Comparison of ENCODE assay signal across 9 cellular contexts in the genomic region with DNA sequence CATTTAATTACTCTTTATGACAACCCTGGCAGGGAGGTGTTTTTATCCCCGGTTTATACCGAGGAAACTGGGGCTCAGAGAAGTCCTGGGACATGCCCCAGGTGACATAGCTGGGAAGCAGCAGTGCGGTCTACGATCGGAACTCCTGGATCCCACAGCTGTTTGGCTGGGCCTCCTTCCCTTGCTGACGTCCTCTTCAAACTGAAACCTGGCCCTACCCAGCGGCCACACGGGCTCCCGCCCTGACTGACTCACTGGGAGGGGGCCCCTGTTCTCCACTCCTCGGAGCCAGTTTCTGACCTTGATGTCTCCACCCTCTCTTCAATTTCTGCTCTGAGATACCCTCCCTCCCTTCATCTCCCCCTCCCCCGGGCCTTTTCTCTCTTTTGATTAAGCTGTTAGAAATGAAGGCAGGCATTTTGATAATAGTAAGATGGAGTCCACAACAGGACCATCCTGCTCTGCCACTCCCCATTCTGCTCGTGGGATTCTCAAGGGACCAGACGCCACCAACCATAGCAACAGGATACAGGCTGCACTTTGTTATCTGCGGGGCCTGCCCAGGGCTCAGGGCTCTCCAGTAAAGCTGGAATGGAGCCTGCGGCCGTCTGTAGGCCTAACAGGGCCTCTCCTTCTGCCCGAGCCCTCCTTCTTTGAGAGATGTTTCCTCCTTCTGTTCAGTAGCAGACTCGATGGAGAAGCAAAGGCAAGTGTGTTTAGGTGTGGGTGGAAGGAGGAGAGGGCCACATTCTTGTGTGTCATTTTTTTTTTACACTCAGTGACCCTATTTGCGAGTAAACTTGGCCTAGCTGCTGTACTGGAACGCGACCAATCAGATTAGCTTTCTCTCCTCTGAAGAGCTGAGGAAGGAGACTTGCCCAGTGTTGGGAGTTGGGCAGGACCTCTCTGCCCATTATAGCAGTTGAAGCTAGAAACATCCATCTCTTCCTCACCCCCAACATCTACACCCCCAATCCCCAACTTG. TPM values are rescaled to one million over a fixed set of nuclear protein-coding genes. Genes with fewer than 3 reads are reported as not detected.
DNase-seq lines count a peak whose midpoint lies in the region; ATAC-seq and TF ChIP-seq lines count a peak whose summit lies in the region.
"Had no signal": no experiment of that assay in that cellular context is flagged by ENCODE, and none has a peak within 500 bp of the region (broad histone marks: within the 10 kb centered on the region; RNA-seq: fewer than 3 reads in every experiment).

No MANE protein-coding gene starts in this region.

- H3K9ac ChIP-seq in mesendoderm (ENCODE audit: low read length): no peak overlapping the region

- H3K4me3 Mint-ChIP-seq in T-helper 17 cell: no peak overlapping the region
- H3K4me3 Mint-ChIP-seq: CD4-positive, CD25-positive, alpha-beta regulatory T cell had no signal

- no peaks in the 10 kb centered on the region for H3K4me1 ChIP-seq in mesendoderm (ENCODE audit: control insufficient read depth, low read depth, low read length)

- DNase-seq in LHCN-M2 (ENCODE audit: low read depth) (peak; percentile 51), choroid plexus epithelial cell (ENCODE audit: low read depth) (peak; percentile 64), mesendoderm (peak; percentile 25), C1 segment of cervical spinal cord (lab: John Stamatoyannopoulos, UW) (no peak), T-helper 17 cell (no peak), NCI-H1694 (lab: John Stamatoyannopoulos, UW) (no peak)
- DNase-seq: CD4-positive, CD25-positive, alpha-beta regulatory T cell had no signal

- H3K4me1 Mint-ChIP-seq in T-helper 17 cell: peaks cover 2% of the 10 kb centered on the region
- H3K4me1 Mint-ChIP-seq: CD4-positive, CD25-positive, alpha-beta regulatory T cell had no signal

- no peaks in the 10 kb centered on the region for H3K9me3 ChIP-seq in T-helper 17 cell (ENCODE audit: control insufficient read depth, low read length, poor library complexity, severe bottlenecking)

- no peak overlapping the region for H4K5ac ChIP-seq in mesendoderm (ENCODE audit: low read length)

- no CpG with 5 or more reads among the region's 21 CpGs for WGBS in mesendoderm (ENCODE audit: extremely low coverage, insufficient coverage, low lambda C conversion rate)

- ATAC-seq in HG03025 (IDR thresholded peaks at IDR 0.05; ENCODE audit: low FRiP score, unreplicated experiment): no peak
- no peak for ATAC-seq in T-helper 17 cell

- no peak overlapping the region for H3K56ac ChIP-seq in mesendoderm (ENCODE audit: low read length)

- no peak overlapping the region for H3K4me2 ChIP-seq in mesendoderm (ENCODE audit: low read length)

- no peak overlapping the region for H3K18ac ChIP-seq in mesendoderm (ENCODE audit: low read length)

- H2BK120ac ChIP-seq in mesendoderm (ENCODE audit: low read depth, low read length): no peak overlapping the region

- H3K79me1 ChIP-seq in mesendoderm (ENCODE audit: low read length): no peaks in the 10 kb centered on the region

- no peaks in the 10 kb centered on the region for H3K27me3 ChIP-seq in mesendoderm (ENCODE audit: insufficient read depth, low read length, poor library complexity)

- H3K36me3 ChIP-seq in mesendoderm (ENCODE audit: control insufficient read depth, insufficient read depth, low read length): no peaks in the 10 kb centered on the region

- no peak overlapping the region for H2BK5ac ChIP-seq in mesendoderm (ENCODE audit: low read length)

- no peak overlapping the region for H3K27ac Mint-ChIP-seq in T-helper 17 cell
- H3K27ac Mint-ChIP-seq: CD4-positive, CD25-positive, alpha-beta regulatory T cell had no signal

- H2BK15ac ChIP-seq in mesendoderm (replicated peaks; ENCODE audit: low read depth): no peak overlapping the region

- H3K4ac ChIP-seq in mesendoderm (ENCODE audit: low read depth, low read length): no peak overlapping the region

- H3K23ac ChIP-seq in mesendoderm (ENCODE audit: low read length): no peak overlapping the region

- H3K27me3 Mint-ChIP-seq in T-helper 17 cell: peaks cover 46% of the 10 kb centered on the region
- H3K27me3 Mint-ChIP-seq: CD4-positive, CD25-positive, alpha-beta regulatory T cell had no signal

- H3K36me3 Mint-ChIP-seq in T-helper 17 cell (ENCODE audit: low read depth): no peaks in the 10 kb centered on the region
- H3K36me3 Mint-ChIP-seq: CD4-positive, CD25-positive, alpha-beta regulatory T cell had no signal

- no peak overlapping the region for H3K4me3 ChIP-seq in choroid plexus epithelial cell (ENCODE audit: low read depth, low read length)
- no peak overlapping the region for H3K4me3 ChIP-seq in mesendoderm (ENCODE audit: low read length)

- H3K27ac ChIP-seq in 22Rv1: peak overlapping the region; percentile 74
- no peak overlapping the region for H3K27ac ChIP-seq in mesendoderm (ENCODE audit: low read depth, low read length)

- TF ChIP-seq CTCF in 22Rv1 (IDR thresholded peaks at IDR 0.05) (no peak), choroid plexus epithelial cell (conservative IDR thresholded peaks at IDR 0.05; ENCODE audit: low read depth, low read length) (no peak)

- no peak overlapping the region for H2AK5ac ChIP-seq in mesendoderm (ENCODE audit: low read length)

- H4K8ac ChIP-seq in mesendoderm (ENCODE audit: low read depth, low read length): no peak overlapping the region

- no peaks in the 10 kb centered on the region for H3K79me2 ChIP-seq in mesendoderm (ENCODE audit: control insufficient read depth, insufficient read depth, low read length)

RNA-seq across cellular contexts. Expression of a gene that starts 8.7 kb away (rescaled TPM):
- 2.1 and 2.4 TPM in 2 replicates for total RNA-seq in LHCN-M2 (2014; rRNA removed)
- polyA plus RNA-seq in LHCN-M2 (2012): 1.8 TPM
- 13.5 TPM for polyA plus RNA-seq in mesendoderm (2013, experiment 1 of 2)
- 14.1 TPM for polyA plus RNA-seq in mesendoderm (2013, experiment 2 of 2)
- total RNA-seq in T-helper 17 cell: not detected
- total RNA-seq: CD4-positive, CD25-positive, alpha-beta regulatory T cell had no signal
- polyA plus RNA-seq: CD4-positive, CD25-positive, alpha-beta regulatory T cell had no signal

Comparison
In these comparisons a context has a peak if more than half of its experiments do, and no peak if none do; other contexts are left out.
1. DNase-seq: peak in LHCN-M2 (single experiment), choroid plexus epithelial cell (single experiment) and mesendoderm (single experiment); none in C1 segment of cervical spinal cord (0 of 14), T-helper 17 cell (0 of 3) and NCI-H1694 (single experiment).